Comparison of ENCODE assay signal across 24 cellular contexts in genomic region chr3:58329150-58329921, GRCh38.
"Had no signal": no experiment of that assay in that cellular context is flagged by ENCODE, and none has a peak within 500 bp of the region (broad histone marks: within the 10 kb centered on the region; RNA-seq: fewer than 3 reads in every experiment).

No MANE protein-coding gene starts in this region.

- H3K27me3 Mint-ChIP-seq: activated CD4-positive, alpha-beta T cell treated with anti-CD3 and anti-CD28 coated beads, Interleukin-2, amount 10 ng/mL, durations not matched to agents 24 days and 14 days; activated CD8-positive, alpha-beta T cell treated with anti-CD3 and anti-CD28 coated beads for 36 hours; activated T-helper 17 cell treated with anti-CD3 and anti-CD28 coated beads, Interleukin-2, amount 50 U/mL, for 72 hours had no signal

- DNase-seq: activated CD4-positive, alpha-beta T cell treated with anti-CD3 and anti-CD28 coated beads, Interleukin-2, amount 10 ng/mL, durations not matched to agents 24 days and 14 days; activated CD4-positive, alpha-beta T cell treated with anti-CD3 and anti-CD28 coated beads, Interleukin-2, amount 50 U/mL, for 4 hours; activated CD8-positive, alpha-beta T cell treated with anti-CD3 and anti-CD28 coated beads for 36 hours; activated effector memory CD4-positive, alpha-beta T cell treated with anti-CD3 and anti-CD28 coated beads, Interleukin-2, amount 50 U/mL, for 16 hours; activated naive CD4-positive, alpha-beta T cell; activated T-cell treated with anti-CD3 and anti-CD28 coated beads, Interleukin-2, amount 50 U/mL, for 1 hour; activated T-cell treated with anti-CD3 and anti-CD28 coated beads, Interleukin-2, amount 50 U/mL, for 72 hours; adrenal gland; body of pancreas; Kasumi-1; MG63; NCI-H1048; NCI-H1105 treated with DMSO at 0.1 percent for 48 hours; NCI-H1436; NCI-H1694; NCI-H2029; NCI-H345; NCI-H524 treated with DMSO at 0.1 percent for 48 hours; Right ventricle myocardium superior; SW 1271; T-helper 1 cell had no signal

- H3K4me3 Mint-ChIP-seq: activated CD4-positive, alpha-beta T cell treated with anti-CD3 and anti-CD28 coated beads, Interleukin-2, amount 10 ng/mL, durations not matched to agents 24 days and 14 days; activated CD8-positive, alpha-beta T cell treated with anti-CD3 and anti-CD28 coated beads for 36 hours; activated T-cell treated with anti-CD3 and anti-CD28 coated beads, Interleukin-2, amount 50 U/mL, for 72 hours; activated T-helper 17 cell treated with anti-CD3 and anti-CD28 coated beads, Interleukin-2, amount 50 U/mL, for 72 hours had no signal

- H3K36me3 ChIP-seq: adrenal gland, breast epithelium, MG63 had no signal

- H3K27me3 ChIP-seq: adrenal gland, body of pancreas, breast epithelium, MG63 had no signal

- H3K4me3 ChIP-seq: adrenal gland, body of pancreas, breast epithelium, MG63 had no signal

- ATAC-seq: activated CD8-positive, alpha-beta T cell treated with anti-CD3 and anti-CD28 coated beads for 36 hours; activated naive CD4-positive, alpha-beta T cell treated with anti-CD3 and anti-CD28 coated beads, Interleukin-2, amount 50 U/mL, for 72 hours; activated T-cell treated with anti-CD3 and anti-CD28 coated beads, Interleukin-2, amount 50 U/mL, for 72 hours; activated T-helper 17 cell treated with anti-CD3 and anti-CD28 coated beads, Interleukin-2, amount 50 U/mL, for 72 hours; body of pancreas had no signal

- H3K9me3 ChIP-seq: adrenal gland, body of pancreas, breast epithelium, MG63 had no signal

- H3K9me3 Mint-ChIP-seq: activated CD4-positive, alpha-beta T cell treated with anti-CD3 and anti-CD28 coated beads, Interleukin-2, amount 10 ng/mL, durations not matched to agents 24 days and 14 days; activated CD8-positive, alpha-beta T cell treated with anti-CD3 and anti-CD28 coated beads for 36 hours; activated naive CD4-positive, alpha-beta T cell treated with anti-CD3 and anti-CD28 coated beads, Interleukin-2, amount 50 U/mL, for 72 hours; activated T-cell treated with anti-CD3 and anti-CD28 coated beads, Interleukin-2, amount 50 U/mL, for 72 hours; activated T-helper 17 cell treated with anti-CD3 and anti-CD28 coated beads, Interleukin-2, amount 50 U/mL, for 72 hours had no signal

- H3K27ac ChIP-seq: adrenal gland, body of pancreas, breast epithelium had no signal

- H3K27ac Mint-ChIP-seq: activated CD4-positive, alpha-beta T cell treated with anti-CD3 and anti-CD28 coated beads, Interleukin-2, amount 10 ng/mL, durations not matched to agents 24 days and 14 days; activated CD8-positive, alpha-beta T cell treated with anti-CD3 and anti-CD28 coated beads for 36 hours; activated T-cell treated with anti-CD3 and anti-CD28 coated beads, Interleukin-2, amount 50 U/mL, for 72 hours; activated T-helper 17 cell treated with anti-CD3 and anti-CD28 coated beads, Interleukin-2, amount 50 U/mL, for 72 hours had no signal
